In genomic region chr7:26198133-26198780, GRCh38 we compare ENCODE assay signal across 7 cellular contexts. TPM values are rescaled to one million over a fixed set of nuclear protein-coding genes. Genes with fewer than 3 reads are reported as not detected.
DNase-seq lines count a peak whose midpoint lies in the region; ATAC-seq, FAIRE-seq and TF ChIP-seq lines count a peak whose summit lies in the region.

No MANE protein-coding gene starts in this region.

- DNase-seq in adipocyte (ENCODE audit: low read depth), result peak; percentile 83
- no peak for DNase-seq in keratinocyte (ENCODE audit: low read depth, low spot score)
- DNase-seq in superior temporal gyrus (ENCODE audit: extremely low spot score), result peak; percentile 82
- DNase-seq in activated gamma-delta T cell (lab: John Stamatoyannopoulos, UW), result no peak

- H2AFZ ChIP-seq in keratinocyte (ENCODE audit: control insufficient read depth, low read length), result no peak overlapping the region

- H3K9ac ChIP-seq in adipocyte (ENCODE audit: low read length) (peak overlapping the region; percentile 100), keratinocyte (ENCODE audit: control insufficient read depth, extremely low read depth, insufficient read depth, low read length) (peak overlapping the region; percentile 100)

- dilution Hi-C loops in keratinocyte (cut with MboI; ENCODE audit: extremely low pct_ligation_motif_present, low sequenced_read_pairs), result no loop called here

- H3K4me1 ChIP-seq in adipocyte (ENCODE audit: control insufficient read depth, insufficient read depth, low read length) (peaks cover 37% of the 10 kb centered on the region), keratinocyte (ENCODE audit: control insufficient read depth, extremely low read depth, insufficient read depth, low read length) (peaks cover 17% of the 10 kb centered on the region)

- H3K36me3 ChIP-seq in adipocyte (ENCODE audit: control insufficient read depth, insufficient read depth, low read length, severe bottlenecking), result peaks cover 45% of the 10 kb centered on the region
- peaks cover 17 to 45% of the 10 kb centered on the region in 2 experiments for H3K36me3 ChIP-seq in keratinocyte (ENCODE audit: control insufficient read depth in 2 of 2, extremely low read depth in 1 of 2, insufficient read depth in 2 of 2, low read length in 2 of 2)

- TF ChIP-seq CTCF in LNCAP (IDR thresholded peaks at IDR 0.05) (peak; percentile 75), keratinocyte (optimal IDR thresholded peaks at IDR 0.05 in 1 of 3, IDR thresholded peaks at IDR 0.05 in 1 of 3, conservative IDR thresholded peaks at IDR 0.05 in 1 of 3; ENCODE audit: extremely low read depth in 1 of 3, insufficient read depth in 2 of 3, low read length in 3 of 3) (peak in 2 of 3 experiments; percentile 26 to 46)

- H3K9me3 ChIP-seq in adipocyte (ENCODE audit: control insufficient read depth, low read length) (no peaks in the 10 kb centered on the region), keratinocyte (ENCODE audit: control insufficient read depth, low read depth, low read length) (no peaks in the 10 kb centered on the region)

- H4K20me1 ChIP-seq in keratinocyte (ENCODE audit: control insufficient read depth, extremely low read depth, insufficient read depth, low read length), result peaks cover 46% of the 10 kb centered on the region

- H3K27ac ChIP-seq in keratinocyte (ENCODE audit: control insufficient read depth, insufficient read depth, low read length), result peak overlapping the region; percentile 99

- FAIRE-seq in G401.6 (lab: Jason Lieb, UNC), result peak; percentile 95
- no peak for FAIRE-seq in keratinocyte (lab: Jason Lieb, UNC)

- peak overlapping the region; percentile 62 for H3K4me2 ChIP-seq in keratinocyte (ENCODE audit: control insufficient read depth, extremely low read depth, insufficient read depth, low read depth, low read length)

- H3K4me3 ChIP-seq in adipocyte (ENCODE audit: low read length) (peak overlapping the region; percentile 99), keratinocyte (ENCODE audit: control insufficient read depth in 2 of 3, extremely low read depth in 1 of 3, insufficient read depth in 2 of 3, low read depth in 1 of 3, low read length in 3 of 3) (peak overlapping the region; percentile 85 to 100 (median 93))

- no peak for ATAC-seq in GM19023 (IDR thresholded peaks at IDR 0.05; ENCODE audit: unreplicated experiment)

- H3K79me2 ChIP-seq in keratinocyte (ENCODE audit: control insufficient read depth, insufficient read depth, low read length), result peaks cover 89% of the 10 kb centered on the region

- no peaks in the 10 kb centered on the region for H3K9me1 ChIP-seq in keratinocyte (ENCODE audit: control insufficient read depth, extremely low read depth, insufficient read depth, low read length)

- H3K27me3 ChIP-seq in adipocyte (replicated peaks; ENCODE audit: control insufficient read depth, insufficient read depth, low read length) (no peaks in the 10 kb centered on the region), keratinocyte (ENCODE audit: control insufficient read depth, extremely low read depth, insufficient read depth, low read length) (no peaks in the 10 kb centered on the region)

RNA-seq across cellular contexts. Expression of gene HNRNPA2B1, which starts 2.3 kb away (rescaled TPM):
- polyA plus RNA-seq in keratinocyte, result 172 to 511 TPM (median 429 TPM) in 3 replicates
- polyA plus RNA-seq in keratinocyte (2011; ENCODE audit: low read depth), result 389 TPM
- polyA plus RNA-seq in keratinocyte (2011; cell fraction: cytosol; rRNA removed), result 256 and 274 TPM in 2 replicates
- 322 and 570 TPM in 2 replicates for polyA plus RNA-seq in keratinocyte (2011; cell fraction: nucleus; rRNA removed)
- 284 and 874 TPM in 2 replicates for polyA plus RNA-seq in keratinocyte (2012; ENCODE audit: low replicate concordance)
- polyA minus RNA-seq in keratinocyte, result 56.7 to 160 TPM (median 59.5 TPM) in 3 replicates
- 156 TPM for polyA minus RNA-seq in keratinocyte (2011; cell fraction: cytosol; rRNA and poly(A)+ RNA removed)
- 65.2 and 118 TPM in 2 replicates for polyA minus RNA-seq in keratinocyte (2011; cell fraction: nucleus; rRNA and poly(A)+ RNA removed)

RNA-seq across cellular contexts. Expression of gene CBX3, which starts 3.3 kb away (rescaled TPM):
- 69.7 to 161 TPM (median 86.4 TPM) in 3 replicates for polyA plus RNA-seq in keratinocyte
- polyA plus RNA-seq in keratinocyte (2011; ENCODE audit: low read depth), result 216 TPM
- 70.9 and 132 TPM in 2 replicates for polyA plus RNA-seq in keratinocyte (2011; cell fraction: cytosol; rRNA removed)
- polyA plus RNA-seq in keratinocyte (2011; cell fraction: nucleus; rRNA removed), result 49.5 and 78.3 TPM in 2 replicates
- 84.0 and 132 TPM in 2 replicates for polyA plus RNA-seq in keratinocyte (2012; ENCODE audit: low replicate concordance)
- 2.5 to 32.7 TPM (median 11.3 TPM) in 3 replicates for polyA minus RNA-seq in keratinocyte
- polyA minus RNA-seq in keratinocyte (2011; cell fraction: cytosol; rRNA and poly(A)+ RNA removed), result 19.6 TPM
- polyA minus RNA-seq in keratinocyte (2011; cell fraction: nucleus; rRNA and poly(A)+ RNA removed), result 12.6 and 19.5 TPM in 2 replicates

RNA-seq across cellular contexts. Expression of gene NFE2L3, which starts 46.3 kb away (rescaled TPM):
- 10.7 to 17.8 TPM (median 14.2 TPM) in 3 replicates for polyA plus RNA-seq in keratinocyte
- polyA plus RNA-seq in keratinocyte (2011; ENCODE audit: low read depth), result 25.8 TPM
- 2.7 and 8.0 TPM in 2 replicates for polyA plus RNA-seq in keratinocyte (2011; cell fraction: cytosol; rRNA removed)
- 21.5 and 26.7 TPM in 2 replicates for polyA plus RNA-seq in keratinocyte (2011; cell fraction: nucleus; rRNA removed)
- polyA plus RNA-seq in keratinocyte (2012; ENCODE audit: low replicate concordance), result 9.3 and 13.1 TPM in 2 replicates
- 2.5 to 13.4 TPM (median 7.4 TPM) in 3 replicates for polyA minus RNA-seq in keratinocyte
- 5.9 TPM for polyA minus RNA-seq in keratinocyte (2011; cell fraction: cytosol; rRNA and poly(A)+ RNA removed)
- 12.3 and 18.9 TPM in 2 replicates for polyA minus RNA-seq in keratinocyte (2011; cell fraction: nucleus; rRNA and poly(A)+ RNA removed)

Comparison
In these comparisons a context has a peak if more than half of its experiments do, and no peak if none do; other contexts are left out.
1. DNase-seq: peak in adipocyte (single experiment) and superior temporal gyrus (single experiment); none in keratinocyte (single experiment) and activated gamma-delta T cell (single experiment).